ENCODE assay signal across 31 cellular contexts in genomic region chr17:18136357-18136756, GRCh38.
"Had no signal": no experiment of that assay in that cellular context is flagged by ENCODE, and none has a peak within 500 bp of the region (broad histone marks: within the 10 kb centered on the region; RNA-seq: fewer than 3 reads in every experiment).

No MANE protein-coding gene starts in this region.

- H3K36me3 ChIP-seq: heart left ventricle, left lung, lower lobe of right lung, neutrophil, ovary, stomach, suprapubic skin, thoracic aorta, tibial artery, uterus had no signal

- H3K4me3 Mint-ChIP-seq: immature natural killer cell; naive thymus-derived CD8-positive, alpha-beta T cell; nephron; stimulated activated naive B cell treated with anti-CD40 and anti-IgM and Interleukin-4, amounts not matched to agents 10 μg/mL and 1 μg/mL and 100 μg/mL, for 72 hours had no signal

- H3K9me3 ChIP-seq: heart left ventricle, left lung, lower lobe of right lung, neutrophil, ovary, stomach, suprapubic skin, thoracic aorta, tibial artery, uterus had no signal

- H3K9me3 Mint-ChIP-seq: naive thymus-derived CD8-positive, alpha-beta T cell; nephron; stimulated activated naive B cell treated with anti-CD40 and anti-IgM and Interleukin-4, amounts not matched to agents 10 μg/mL and 1 μg/mL and 100 μg/mL, for 72 hours had no signal

- H3K36me3 Mint-ChIP-seq: immature natural killer cell; naive thymus-derived CD8-positive, alpha-beta T cell; stimulated activated naive B cell treated with anti-CD40 and anti-IgM and Interleukin-4, amounts not matched to agents 10 μg/mL and 1 μg/mL and 100 μg/mL, for 72 hours had no signal

- FAIRE-seq: islet of Langerhans, kidney had no signal

- H3K27ac Mint-ChIP-seq: immature natural killer cell; naive thymus-derived CD8-positive, alpha-beta T cell; nephron; progenitor cell of endocrine pancreas; stimulated activated naive B cell treated with anti-CD40 and anti-IgM and Interleukin-4, amounts not matched to agents 10 μg/mL and 1 μg/mL and 100 μg/mL, for 72 hours had no signal

- H3K27ac ChIP-seq: heart left ventricle, left lung, lower lobe of right lung, neutrophil, ovary, skin epidermis, stomach, suprapubic skin, thoracic aorta, tibial artery, uterus had no signal

- DNase-seq: heart left ventricle; hypothalamus; immature natural killer cell; kidney; left colon; left lung; lower lobe of right lung; mammary epithelial cell; mesenchymal stem cell; naive thymus-derived CD8-positive, alpha-beta T cell; occipital lobe; ovary; stimulated activated CD4-positive, alpha-beta T cell treated with anti-CD3 and anti-CD28 coated beads, Interleukin-12 subunit alpha, Interleukin-12 subunit beta, amount 100 ng/mL, for 4 hours; stimulated activated CD4-positive, alpha-beta T cell treated with anti-CD3 and anti-CD28 coated beads, Interleukin-15, amount 100 ng/mL, for 24 hours; stimulated activated CD4-positive, alpha-beta T cell treated with anti-CD3 and anti-CD28 coated beads, Interleukin-2, amount 100 ng/mL, for 24 hours; stimulated activated CD4-positive, alpha-beta T cell treated with anti-CD3 and anti-CD28 coated beads, Interleukin-4, amount 100 ng/mL, for 1 hour; stimulated activated naive B cell treated with anti-CD40 and anti-IgM and Interleukin-4, amounts not matched to agents 10 μg/mL and 1 μg/mL and 100 μg/mL, for 72 hours; stimulated activated naive CD8-positive, alpha-beta T cell treated with anti-CD3 and anti-CD28 coated beads, Interleukin-15, Interleukin-2, amounts not matched to agents 100 U/mL and 50 U/mL, for 24 hours; stomach; tibial artery; trophoblast cell; uterus had no signal

- H3K27me3 ChIP-seq: neutrophil, ovary, suprapubic skin, uterus had no signal

- H3K4me1 Mint-ChIP-seq: stimulated activated naive B cell treated with anti-CD40 and anti-IgM and Interleukin-4, amounts not matched to agents 10 μg/mL and 1 μg/mL and 100 μg/mL, for 72 hours had no signal

- H3K4me3 ChIP-seq: heart left ventricle, left lung, lower lobe of right lung, ovary, skin epidermis, stomach, suprapubic skin, thoracic aorta, tibial artery, uterus had no signal

- ATAC-seq: heart left ventricle; left colon; left lung; lower lobe of right lung; naive thymus-derived CD8-positive, alpha-beta T cell; right cardiac atrium; sciatic nerve; stimulated activated naive B cell treated with anti-CD40 and anti-IgM and Interleukin-4, amounts not matched to agents 10 μg/mL and 1 μg/mL and 100 μg/mL, for 72 hours; stimulated activated naive CD8-positive, alpha-beta T cell treated with anti-CD3 and anti-CD28 coated beads, Interleukin-15, Interleukin-2, amounts not matched to agents 100 U/mL and 50 U/mL, for 24 hours had no signal
